In the genomic region with DNA sequence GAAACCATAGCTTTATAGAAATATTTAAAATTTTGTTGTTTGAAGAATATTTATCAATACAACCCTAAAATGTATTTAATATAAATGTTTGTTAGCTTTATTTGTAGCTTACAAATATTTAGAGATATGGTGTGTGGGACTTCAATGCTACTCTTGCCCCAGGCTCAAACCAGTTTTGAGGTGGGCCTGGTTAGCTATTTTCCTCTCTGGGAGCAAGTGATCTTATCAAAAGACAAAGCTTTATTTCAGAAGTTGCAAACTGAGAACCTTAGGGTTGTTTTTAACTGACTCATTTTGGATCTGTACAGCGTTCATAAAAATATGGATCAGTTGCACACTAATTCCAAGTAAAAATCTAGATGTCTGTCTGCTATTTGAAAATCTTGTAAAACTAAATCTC, we compare ENCODE assay signal across 1 cellular context.
TF ChIP-seq lines count a peak whose summit lies in the region.

No MANE protein-coding gene starts in this region.

TF ChIP-seq in SK-N-SH treated with all-trans-retinoic acid at 6 μM for 48 hours, 23 proteins besides CTCF, POLR2A, EP300 and RAD21 (continued from another document):
- TF ChIP-seq, protein P1, sequence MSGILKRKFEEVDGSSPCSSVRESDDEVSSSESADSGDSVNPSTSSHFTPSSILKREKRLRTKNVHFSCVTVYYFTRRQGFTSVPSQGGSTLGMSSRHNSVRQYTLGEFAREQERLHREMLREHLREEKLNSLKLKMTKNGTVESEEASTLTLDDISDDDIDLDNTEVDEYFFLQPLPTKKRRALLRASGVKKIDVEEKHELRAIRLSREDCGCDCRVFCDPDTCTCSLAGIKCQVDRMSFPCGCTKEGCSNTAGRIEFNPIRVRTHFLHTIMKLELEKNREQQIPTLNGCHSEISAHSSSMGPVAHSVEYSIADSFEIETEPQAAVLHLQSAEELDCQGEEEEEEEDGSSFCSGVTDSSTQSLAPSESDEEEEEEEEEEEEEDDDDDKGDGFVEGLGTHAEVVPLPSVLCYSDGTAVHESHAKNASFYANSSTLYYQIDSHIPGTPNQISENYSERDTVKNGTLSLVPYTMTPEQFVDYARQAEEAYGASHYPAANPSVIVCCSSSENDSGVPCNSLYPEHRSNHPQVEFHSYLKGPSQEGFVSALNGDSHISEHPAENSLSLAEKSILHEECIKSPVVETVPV (CRISPR knock-in tag; IDR thresholded peaks at IDR 0.05) = no peak
- TF ChIP-seq ZFP3 (CRISPR knock-in tag; IDR thresholded peaks at IDR 0.05) = no peak
- TF ChIP-seq, protein P2, sequence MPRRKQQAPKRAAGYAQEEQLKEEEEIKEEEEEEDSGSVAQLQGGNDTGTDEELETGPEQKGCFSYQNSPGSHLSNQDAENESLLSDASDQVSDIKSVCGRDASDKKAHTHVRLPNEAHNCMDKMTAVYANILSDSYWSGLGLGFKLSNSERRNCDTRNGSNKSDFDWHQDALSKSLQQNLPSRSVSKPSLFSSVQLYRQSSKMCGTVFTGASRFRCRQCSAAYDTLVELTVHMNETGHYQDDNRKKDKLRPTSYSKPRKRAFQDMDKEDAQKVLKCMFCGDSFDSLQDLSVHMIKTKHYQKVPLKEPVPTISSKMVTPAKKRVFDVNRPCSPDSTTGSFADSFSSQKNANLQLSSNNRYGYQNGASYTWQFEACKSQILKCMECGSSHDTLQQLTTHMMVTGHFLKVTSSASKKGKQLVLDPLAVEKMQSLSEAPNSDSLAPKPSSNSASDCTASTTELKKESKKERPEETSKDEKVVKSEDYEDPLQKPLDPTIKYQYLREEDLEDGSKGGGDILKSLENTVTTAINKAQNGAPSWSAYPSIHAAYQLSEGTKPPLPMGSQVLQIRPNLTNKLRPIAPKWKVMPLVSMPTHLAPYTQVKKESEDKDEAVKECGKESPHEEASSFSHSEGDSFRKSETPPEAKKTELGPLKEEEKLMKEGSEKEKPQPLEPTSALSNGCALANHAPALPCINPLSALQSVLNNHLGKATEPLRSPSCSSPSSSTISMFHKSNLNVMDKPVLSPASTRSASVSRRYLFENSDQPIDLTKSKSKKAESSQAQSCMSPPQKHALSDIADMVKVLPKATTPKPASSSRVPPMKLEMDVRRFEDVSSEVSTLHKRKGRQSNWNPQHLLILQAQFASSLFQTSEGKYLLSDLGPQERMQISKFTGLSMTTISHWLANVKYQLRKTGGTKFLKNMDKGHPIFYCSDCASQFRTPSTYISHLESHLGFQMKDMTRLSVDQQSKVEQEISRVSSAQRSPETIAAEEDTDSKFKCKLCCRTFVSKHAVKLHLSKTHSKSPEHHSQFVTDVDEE (CRISPR knock-in tag; IDR thresholded peaks at IDR 0.05) = no peak
- no peak for TF ChIP-seq PPARA (CRISPR knock-in tag; IDR thresholded peaks at IDR 0.05; ENCODE audit: borderline replicate concordance)
- no peak for TF ChIP-seq ZC3H10 (CRISPR knock-in tag; IDR thresholded peaks at IDR 0.05)
- TF ChIP-seq TOX (CRISPR knock-in tag; IDR thresholded peaks at IDR 0.05; ENCODE audit: borderline replicate concordance) = no peak
- TF ChIP-seq ZNF70 (CRISPR knock-in tag; IDR thresholded peaks at IDR 0.05) = no peak
- no peak for TF ChIP-seq ZFP30 (CRISPR knock-in tag; IDR thresholded peaks at IDR 0.05)
